ENCODE assay signal across 8 cellular contexts in the genomic region with DNA sequence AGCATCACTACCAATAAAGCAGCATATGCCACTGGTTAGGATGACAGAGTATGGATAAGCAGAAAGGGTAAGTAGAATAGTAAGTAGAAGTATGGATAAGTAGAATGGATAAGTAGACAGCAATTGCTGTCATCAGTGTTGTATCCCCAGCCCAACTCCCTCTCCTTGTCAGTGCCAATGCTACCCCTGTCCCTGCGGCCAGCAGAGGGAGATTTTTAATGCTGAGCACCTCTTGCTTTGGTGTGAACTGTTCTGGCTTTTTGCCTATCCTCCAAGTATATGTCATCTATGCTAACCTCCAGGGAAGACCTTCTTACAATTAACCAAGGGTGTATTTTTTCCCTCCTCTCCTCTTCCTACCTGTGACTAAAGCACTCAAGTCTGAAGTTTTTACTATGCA.
DNase-seq lines count a peak whose midpoint lies in the region; ATAC-seq, FAIRE-seq and TF ChIP-seq lines count a peak whose summit lies in the region.

No MANE protein-coding gene starts in this region.

- no peaks in the 10 kb centered on the region for H3K4me1 ChIP-seq in stomach

- WGBS in stomach, 5 donors, result 32 to 46% (median 45%) methylated on average over 1 of the region's 1 CpG

- TF ChIP-seq POLR2A in stomach (IDR thresholded peaks at IDR 0.05), result no peak

- no peak for FAIRE-seq in GM19239 (lab: Jason Lieb, UNC)

- no peak overlapping the region for H3K27ac ChIP-seq in stomach

- H3K4me3 ChIP-seq in stomach, result no peak overlapping the region

- H3K9me3 ChIP-seq in stomach, result no peaks in the 10 kb centered on the region

- DNase-seq in DMS 273 (lab: John Stamatoyannopoulos, UW; ENCODE audit: unreplicated experiment) (peak; percentile 88), SK-N-DZ (ENCODE audit: low spot score) (peak; percentile 1), iris pigment epithelial cell (ENCODE audit: low read depth) (peak; percentile 36), GM19239 (ENCODE audit: insufficient read length, low spot score) (no peak), stomach (no peak), GM10266 (ENCODE audit: extremely low spot score) (no peak)

- no peaks in the 10 kb centered on the region for H3K27me3 ChIP-seq in stomach

- ATAC-seq in HG03280 (IDR thresholded peaks at IDR 0.05; ENCODE audit: unreplicated experiment) (peak; percentile 60), HG03045 (IDR thresholded peaks at IDR 0.05; ENCODE audit: unreplicated experiment) (no peak)

- TF ChIP-seq CTCF in stomach (IDR thresholded peaks at IDR 0.05) (peak in 1 of 7 experiments; percentile 28), GM10266 (IDR thresholded peaks at IDR 0.05; ENCODE audit: control insufficient read depth, insufficient read depth, low read depth, missing control alignments) (no peak)

- no peaks in the 10 kb centered on the region for H3K36me3 ChIP-seq in stomach

- TF ChIP-seq EP300 in stomach (IDR thresholded peaks at IDR 0.05), result no peak

- intact Hi-C loops in stomach (cut with DNase I; ENCODE audit: low total_unique reads), result no loop called here

Comparison
In these comparisons a context has a peak if more than half of its experiments do, and no peak if none do; other contexts are left out.
1. DNase-seq: peak in DMS 273 (single experiment), SK-N-DZ (single experiment) and iris pigment epithelial cell (single experiment); none in GM19239 (single experiment), stomach (single experiment) and GM10266 (single experiment).